9 cellular contexts compared by ENCODE assay signal in the genomic region with DNA sequence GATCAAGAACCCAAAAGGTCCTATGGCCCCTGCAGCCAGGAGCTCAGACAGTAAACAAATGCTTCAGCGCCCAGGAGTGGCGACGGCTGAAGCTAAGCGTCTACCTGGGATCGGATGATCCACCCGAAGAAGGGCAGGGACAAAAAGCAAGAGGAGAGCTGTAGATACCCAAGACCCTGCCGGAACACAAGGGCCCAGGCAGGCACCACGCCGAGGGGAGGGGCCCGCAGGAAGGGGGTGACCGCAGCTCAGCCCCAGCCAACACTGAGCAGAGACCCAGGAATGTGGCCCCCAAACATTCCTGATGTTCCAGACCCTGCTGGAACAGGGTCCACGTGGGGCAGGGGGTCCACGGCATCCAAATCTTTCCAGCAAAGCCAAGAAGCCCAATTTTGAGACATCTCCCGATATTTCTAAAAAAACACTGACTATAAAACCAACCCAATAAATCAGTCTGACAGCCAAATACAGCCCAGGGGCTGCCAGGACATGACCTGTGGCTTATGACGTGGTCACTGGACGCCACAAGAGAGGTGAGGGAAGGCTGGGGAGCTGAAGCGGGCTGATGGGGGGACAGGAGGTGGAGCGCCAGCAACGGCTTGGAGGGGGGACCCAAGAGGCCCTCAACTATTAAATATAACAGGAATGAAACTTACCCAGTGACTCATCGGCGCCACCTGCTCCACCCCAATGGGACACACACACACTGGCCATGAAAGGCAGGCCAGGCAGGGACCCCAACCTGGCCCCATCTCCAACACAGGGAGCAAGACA. TPM values are rescaled to one million over a fixed set of nuclear protein-coding genes. Genes with fewer than 3 reads are reported as not detected.
DNase-seq lines count a peak whose midpoint lies in the region; ATAC-seq, FAIRE-seq and TF ChIP-seq lines count a peak whose summit lies in the region.
"Had no signal": no experiment of that assay in that cellular context is flagged by ENCODE, and none has a peak within 500 bp of the region (broad histone marks: within the 10 kb centered on the region; RNA-seq: fewer than 3 reads in every experiment).

No MANE protein-coding gene starts in this region.

- no peaks in the 10 kb centered on the region for H3K36me3 ChIP-seq in prostate gland

- peaks cover 11 to 34% of the 10 kb centered on the region in 2 donors for H3K4me1 Mint-ChIP-seq in effector memory CD8-positive, alpha-beta T cell (ENCODE audit: low read depth in 2 of 2)

- no peaks in the 10 kb centered on the region for H3K27me3 ChIP-seq in prostate gland (replicated peaks; ENCODE audit: insufficient read depth)

- ATAC-seq in effector memory CD8-positive, alpha-beta T cell (replicated peaks), result peak; percentile 27
- ATAC-seq in HG03135 (IDR thresholded peaks at IDR 0.05; ENCODE audit: unreplicated experiment), result no peak

- H3K4me1 ChIP-seq in prostate gland (replicated peaks), result peaks cover 69% of the 10 kb centered on the region

- no peak for FAIRE-seq in RCC 7860 (lab: Jason Lieb, UNC)

- no peak overlapping the region for H3K4me3 ChIP-seq in prostate gland

- no peak for TF ChIP-seq POLR2A in prostate gland (IDR thresholded peaks at IDR 0.05)

- peak overlapping the region in 1 of 2 donors; percentile 79 for H3K27ac Mint-ChIP-seq in effector memory CD8-positive, alpha-beta T cell
- H3K27ac Mint-ChIP-seq: activated naive CD8-positive, alpha-beta T cell treated with anti-CD3 and anti-CD28 coated beads, Interleukin-2, amount 10 ng/mL, durations not matched to agents 7 days and 5 days had no signal

- TF ChIP-seq CTCF in prostate gland (IDR thresholded peaks at IDR 0.05), result no peak

- intact Hi-C loops in prostate gland (cut with DNase I), result loop anchor here (5.0 kb wide), 1 partner anchor 126 kb away; no protein-coding TSS in a partner anchor

- WGBS in prostate gland, result 16% methylated on average over 21 of the region's 21 CpGs

- H3K27ac ChIP-seq in prostate gland, result peak overlapping the region; percentile 85 to 86

- no peaks in the 10 kb centered on the region for H3K9me3 ChIP-seq in prostate gland

- H3K36me3 Mint-ChIP-seq in effector memory CD8-positive, alpha-beta T cell (ENCODE audit: insufficient read depth), result no peaks in the 10 kb centered on the region
- H3K36me3 Mint-ChIP-seq: activated naive CD8-positive, alpha-beta T cell treated with anti-CD3 and anti-CD28 coated beads, Interleukin-2, amount 10 ng/mL, durations not matched to agents 7 days and 5 days had no signal

- no peak overlapping the region for H3K4me3 Mint-ChIP-seq in effector memory CD8-positive, alpha-beta T cell
- H3K4me3 Mint-ChIP-seq: activated naive CD8-positive, alpha-beta T cell treated with anti-CD3 and anti-CD28 coated beads, Interleukin-2, amount 10 ng/mL, durations not matched to agents 7 days and 5 days had no signal

- no peaks in the 10 kb centered on the region for H3K27me3 Mint-ChIP-seq in effector memory CD8-positive, alpha-beta T cell
- H3K27me3 Mint-ChIP-seq: activated naive CD8-positive, alpha-beta T cell treated with anti-CD3 and anti-CD28 coated beads, Interleukin-2, amount 10 ng/mL, durations not matched to agents 7 days and 5 days had no signal

- DNase-seq in GDM1 (lab: John Stamatoyannopoulos, UW), result peak; percentile 41
- DNase-seq in M059J (ENCODE audit: low read depth), result peak; percentile 81
- DNase-seq in effector memory CD8-positive, alpha-beta T cell, result no peak
- DNase-seq in prostate gland (ENCODE audit: low spot score), result no peak
- DNase-seq in activated gamma-delta T cell (lab: John Stamatoyannopoulos, UW), result no peak
- no peak for DNase-seq in SKM-1 treated with dmso at 0.1 percent for 144 hours (lab: John Stamatoyannopoulos, UW; ENCODE audit: unreplicated experiment)
- no peak for DNase-seq in RCC 7860 (ENCODE audit: low spot score)
- DNase-seq: activated naive CD8-positive, alpha-beta T cell treated with anti-CD3 and anti-CD28 coated beads, Interleukin-2, amount 10 ng/mL, durations not matched to agents 7 days and 5 days had no signal

- no peaks in the 10 kb centered on the region for H3K9me3 Mint-ChIP-seq in effector memory CD8-positive, alpha-beta T cell
- H3K9me3 Mint-ChIP-seq: activated naive CD8-positive, alpha-beta T cell treated with anti-CD3 and anti-CD28 coated beads, Interleukin-2, amount 10 ng/mL, durations not matched to agents 7 days and 5 days had no signal

RNA-seq across cellular contexts. Expression of gene NCOR2, which starts 58.9 kb away (rescaled TPM):
- 16.5 and 54.8 TPM in 2 replicates for total RNA-seq in M059J (2014; rRNA removed; shearing (Covaris generic))
- 100 to 1,000 TPM; 184 to 306 TPM for total RNA-seq in prostate gland

Comparison
In these comparisons a context has a peak if more than half of its experiments do, and no peak if none do; other contexts are left out.
1. DNase-seq: peak in GDM1 (single experiment) and M059J (single experiment); none in effector memory CD8-positive, alpha-beta T cell (0 of 3), prostate gland (single experiment), activated gamma-delta T cell (single experiment), SKM-1 treated with dmso at 0.1 percent for 144 hours (single experiment) and RCC 7860 (single experiment).